ENCODE assay signal across 10 cellular contexts in the genomic region with DNA sequence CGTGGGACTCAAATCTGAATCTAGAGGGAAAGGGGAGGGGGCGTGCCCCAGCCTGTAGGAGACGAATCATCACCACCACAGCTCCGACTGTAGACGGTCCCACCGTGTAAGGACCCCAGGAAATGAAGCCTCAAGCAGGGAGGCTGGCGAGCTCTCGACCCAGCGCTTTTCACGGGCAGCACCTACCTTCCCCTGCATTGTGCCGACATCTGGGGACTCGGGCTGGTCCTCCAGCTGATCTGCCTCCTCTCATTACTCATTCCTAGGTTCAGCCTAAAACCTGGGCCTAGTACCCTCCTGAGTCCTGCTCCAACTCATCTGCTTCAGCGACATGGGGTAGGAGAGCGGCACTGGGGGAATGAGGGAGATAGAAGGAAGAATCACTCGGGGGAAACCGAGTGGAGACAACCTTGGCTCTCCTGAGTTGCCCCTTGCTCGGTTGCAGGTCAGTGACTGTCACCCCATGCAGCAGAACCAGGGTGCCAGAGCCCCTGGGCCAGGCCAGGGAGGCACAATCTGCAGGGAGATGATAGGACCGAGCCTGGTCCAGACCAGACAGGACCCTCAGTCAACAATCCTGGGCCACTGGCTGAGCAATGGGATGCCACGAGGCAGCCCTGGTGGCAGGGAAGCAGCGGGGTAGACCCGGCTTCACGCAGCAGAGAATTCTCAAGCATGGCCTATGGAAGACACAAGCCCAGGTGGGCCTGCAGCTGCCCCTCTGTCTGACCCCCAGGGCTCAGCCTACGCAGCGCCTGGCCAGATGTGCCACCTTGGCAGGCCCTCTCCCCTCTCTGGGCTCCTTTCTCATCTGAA. TPM values are rescaled to one million over a fixed set of nuclear protein-coding genes. Genes with fewer than 3 reads are reported as not detected.
A peak's percentile ranks its signal among the peaks of the same experiment; 100 is the strongest.
DNase-seq lines count a peak whose midpoint lies in the region; TF ChIP-seq lines count a peak whose summit lies in the region.
"Had no signal": no experiment of that assay in that cellular context is flagged by ENCODE, and none has a peak within 500 bp of the region (broad histone marks: within the 10 kb centered on the region; RNA-seq: fewer than 3 reads in every experiment).

No MANE protein-coding gene starts in this region.

- DNase-seq in SJCRH30 (no peak), fibroblast of villous mesenchyme (ENCODE audit: low read depth) (no peak), ovary (peak in 4 of 5 donors; percentile 20 to 52 (median 38)), glomerular visceral epithelial cell (ENCODE audit: extremely low spot score) (no peak), GM10248 (ENCODE audit: extremely low spot score) (no peak), AG20443 (ENCODE audit: low spot score) (no peak)
- DNase-seq in activated CD8-positive, alpha-beta memory T cell treated with anti-CD3 and anti-CD28 coated beads for 24 hours: no peak
- DNase-seq: effector CD8-positive, alpha-beta T cell; GF-D8 had no signal

- peak overlapping the region; percentile 43 for H3K4me3 ChIP-seq in SJCRH30
- peak overlapping the region; percentile 26 for H3K4me3 ChIP-seq in fibroblast of villous mesenchyme (ENCODE audit: low read depth, low read length)
- H3K4me3 ChIP-seq in ovary: peak overlapping the region; percentile 68

- no peaks in the 10 kb centered on the region for H3K36me3 ChIP-seq in SJCRH30
- no peaks in the 10 kb centered on the region for H3K36me3 ChIP-seq in ovary

- no peak for TF ChIP-seq POLR2A in ovary (IDR thresholded peaks at IDR 0.05)

- TF ChIP-seq CTCF in C4-2B (conservative IDR thresholded peaks at IDR 0.05): no peak
- TF ChIP-seq CTCF in fibroblast of villous mesenchyme (IDR thresholded peaks at IDR 0.05; ENCODE audit: insufficient read depth, low read depth, low read length): no peak
- TF ChIP-seq CTCF in ovary (IDR thresholded peaks at IDR 0.05): no peak
- no peak for TF ChIP-seq CTCF in GM10248 (IDR thresholded peaks at IDR 0.05; ENCODE audit: control extremely low read depth, extremely low read depth, low read depth, missing control alignments)

- CTCF ChIA-PET in GM10248 (lab: Yijun Ruan, JAX): interaction anchor here (1.2 kb wide), 1 partner anchor 31 kb away, joined by 3 read pairs; no protein-coding TSS in a partner anchor

- 50 to 56% (median 56%) methylated on average over 24 of the region's 24 CpGs for WGBS in ovary, 3 donors

- POLR2A ChIA-PET in GM10248 (lab: Yijun Ruan, JAX): no interaction called here

- H3K27ac ChIP-seq in C4-2B: peak overlapping the region; percentile 98
- peak overlapping the region; percentile 21; the same call in 1 of the 2 replicates for H3K27ac ChIP-seq in SJCRH30
- H3K27ac ChIP-seq in ovary: peak overlapping the region; percentile 45

- intact Hi-C loops in ovary (cut with DNase I): no loop called here

- H3K27me3 ChIP-seq in SJCRH30: no peaks in the 10 kb centered on the region
- H3K27me3 ChIP-seq in ovary: no peaks in the 10 kb centered on the region

- no peak for TF ChIP-seq EP300 in ovary (IDR thresholded peaks at IDR 0.05)

- H3K9me3 ChIP-seq in SJCRH30 (replicated peaks): no peaks in the 10 kb centered on the region
- no peaks in the 10 kb centered on the region for H3K9me3 ChIP-seq in ovary

- peaks cover 45% of the 10 kb centered on the region for H3K4me1 ChIP-seq in SJCRH30
- peaks cover 45% of the 10 kb centered on the region for H3K4me1 ChIP-seq in ovary (ENCODE audit: insufficient read depth)

RNA-seq across cellular contexts. Expression of a gene that starts 0.8 kb away (rescaled TPM):
- 17.4 and 21.7 TPM in 2 replicates for total RNA-seq in SJCRH30 (2014; rRNA removed; shearing (Covaris generic))
- 87.2 and 120 TPM in 2 replicates for total RNA-seq in fibroblast of villous mesenchyme
- total RNA-seq in ovary: 10 to 100 TPM; 22.2 to 90.2 (median 47.4) TPM
- polyA plus RNA-seq in ovary: 10 to 100 TPM in 1 of 2 donors, 1 to 10 TPM in 1; 2.4 to 30.3 TPM

RNA-seq across cellular contexts. Expression of a gene that starts 33.5 kb away (rescaled TPM):
- total RNA-seq in SJCRH30 (2014; rRNA removed; shearing (Covaris generic)): not detected in 2 replicates
- total RNA-seq in fibroblast of villous mesenchyme (not detected in 2 replicates), ovary (10 to 100 TPM in 2 of 7 donors, 1 to 10 TPM in 1, under 1 TPM in 2, not detected in 2; 0.67 to 14.7 (median 3.1) TPM)
- not detected for polyA plus RNA-seq in ovary

RNA-seq across cellular contexts. Expression of a gene that starts 45.3 kb away (rescaled TPM):
- total RNA-seq in SJCRH30 (2014; rRNA removed; shearing (Covaris generic)): 0.56 TPM in 1 of 2 replicates, not detected in the other
- not detected in 2 replicates for total RNA-seq in fibroblast of villous mesenchyme
- total RNA-seq in ovary: 10 to 100 TPM in 2 of 7 donors, 1 to 10 TPM in 1, under 1 TPM in 1, not detected in 3; 0.62 to 28.7 (median 11.6) TPM
- polyA plus RNA-seq in ovary: 1 to 10 TPM in 1 of 2 donors, not detected in 1; 1.1 TPM

Comparison
In these comparisons a context has a peak if more than half of its experiments do, and no peak if none do; other contexts are left out.
1. H3K27ac ChIP-seq: peak in every context shown above with its lines; median percentile 98 in C4-2B; 45 in ovary; 21 in SJCRH30.
2. DNase-seq: peak in ovary (4 of 5); none in SJCRH30 (0 of 2), fibroblast of villous mesenchyme (single experiment), glomerular visceral epithelial cell (single experiment), GM10248 (single experiment), activated CD8-positive, alpha-beta memory T cell treated with anti-CD3 and anti-CD28 coated beads for 24 hours (single experiment) and AG20443 (single experiment).
3. Peak in every context shown above with its lines, with median percentiles within 50 percentile points of each other: H3K4me3 ChIP-seq.